In the genomic region with DNA sequence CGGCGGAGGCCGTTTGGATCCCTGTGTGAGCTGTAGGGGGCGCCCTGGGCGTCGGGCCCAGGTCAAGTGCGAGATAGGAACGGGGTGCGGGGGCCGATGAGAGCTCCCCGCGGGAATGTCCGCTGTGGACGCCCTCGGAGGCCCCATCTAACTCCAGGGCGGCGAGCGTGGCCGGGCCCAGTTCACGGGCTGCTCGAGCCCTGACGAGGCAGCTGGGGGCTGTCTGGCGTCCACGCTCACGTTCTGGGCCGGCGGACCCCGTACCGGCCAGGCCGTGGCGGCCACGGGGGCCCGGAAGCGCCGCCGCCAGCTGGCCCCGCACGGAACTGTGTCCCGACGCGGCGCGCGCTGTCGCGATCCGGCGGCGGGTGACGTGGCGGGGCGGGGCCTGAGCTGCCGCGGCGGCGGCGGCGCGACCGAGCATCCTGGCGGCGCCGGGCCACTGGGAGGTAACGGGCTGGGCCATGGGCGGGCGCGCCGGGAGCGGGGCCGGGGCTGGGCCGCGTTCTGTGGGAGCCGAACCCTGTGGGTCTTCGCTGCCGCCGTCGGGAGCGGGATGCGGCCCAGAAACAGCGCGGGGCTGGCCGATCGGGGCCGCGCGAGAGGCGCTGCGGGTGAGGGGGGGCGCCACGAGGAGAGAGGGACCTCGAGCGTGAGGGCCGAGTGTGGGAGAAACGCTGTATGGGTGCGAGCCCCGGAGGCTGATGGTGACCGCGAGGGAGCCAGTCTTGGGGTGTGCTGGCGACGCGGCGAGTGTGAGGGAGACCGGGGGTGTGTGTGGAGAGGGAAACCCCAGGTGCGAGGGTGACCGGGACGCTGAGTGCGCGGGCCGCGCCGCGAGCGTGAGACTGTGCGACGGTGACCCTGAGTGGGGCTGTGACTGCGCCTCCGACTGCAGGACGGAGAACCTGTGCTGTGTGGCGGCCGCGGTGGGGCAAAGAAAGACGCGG, we compare ENCODE assay signal across 1 cellular context.
TF ChIP-seq lines count a peak whose summit lies in the region.

A gene (plus strand): TSS at position 399 of the 950 bp plus-strand sequence. CDS start 10,201 bp downstream, outside the sequence.

TF ChIP-seq in K562, 482 proteins besides CTCF, POLR2A, EP300 and RAD21 (continued from another document and continues in another):
- 0 out of 2 replicates have a peak, but pooled peaks have one; percentile 45 for TF ChIP-seq ZNF212 (CRISPR knock-in tag; IDR thresholded peaks at IDR 0.05)
- TF ChIP-seq ARNT (IDR thresholded peaks at IDR 0.05), result no peak
- peak; percentile 21; the same call in 1 of the 2 replicates for TF ChIP-seq JUND (IDR thresholded peaks at IDR 0.05; ENCODE audit: borderline replicate concordance, low read depth, low read length)
- peak; percentile 21; the same call in 1 of the 3 replicates for TF ChIP-seq JUND (tag; IDR thresholded peaks at IDR 0.05; ENCODE audit: borderline replicate concordance, low read depth, low read length)
- TF ChIP-seq, protein P1, sequence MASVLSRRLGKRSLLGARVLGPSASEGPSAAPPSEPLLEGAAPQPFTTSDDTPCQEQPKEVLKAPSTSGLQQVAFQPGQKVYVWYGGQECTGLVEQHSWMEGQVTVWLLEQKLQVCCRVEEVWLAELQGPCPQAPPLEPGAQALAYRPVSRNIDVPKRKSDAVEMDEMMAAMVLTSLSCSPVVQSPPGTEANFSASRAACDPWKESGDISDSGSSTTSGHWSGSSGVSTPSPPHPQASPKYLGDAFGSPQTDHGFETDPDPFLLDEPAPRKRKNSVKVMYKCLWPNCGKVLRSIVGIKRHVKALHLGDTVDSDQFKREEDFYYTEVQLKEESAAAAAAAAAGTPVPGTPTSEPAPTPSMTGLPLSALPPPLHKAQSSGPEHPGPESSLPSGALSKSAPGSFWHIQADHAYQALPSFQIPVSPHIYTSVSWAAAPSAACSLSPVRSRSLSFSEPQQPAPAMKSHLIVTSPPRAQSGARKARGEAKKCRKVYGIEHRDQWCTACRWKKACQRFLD (CRISPR knock-in tag; IDR thresholded peaks at IDR 0.05), result peak; percentile 97
- no peak for TF ChIP-seq ESRRB (CRISPR knock-in tag; IDR thresholded peaks at IDR 0.05; ENCODE audit: borderline replicate concordance)
- peak; percentile 54 for TF ChIP-seq SAP30 (IDR thresholded peaks at IDR 0.05; ENCODE audit: borderline replicate concordance, insufficient read depth, low read depth, low read length, poor library complexity, severe bottlenecking)
- 0 out of 2 replicates have a peak, but pooled peaks have one; percentile 30 for TF ChIP-seq RNF2 (IDR thresholded peaks at IDR 0.05)
- TF ChIP-seq, protein P2, sequence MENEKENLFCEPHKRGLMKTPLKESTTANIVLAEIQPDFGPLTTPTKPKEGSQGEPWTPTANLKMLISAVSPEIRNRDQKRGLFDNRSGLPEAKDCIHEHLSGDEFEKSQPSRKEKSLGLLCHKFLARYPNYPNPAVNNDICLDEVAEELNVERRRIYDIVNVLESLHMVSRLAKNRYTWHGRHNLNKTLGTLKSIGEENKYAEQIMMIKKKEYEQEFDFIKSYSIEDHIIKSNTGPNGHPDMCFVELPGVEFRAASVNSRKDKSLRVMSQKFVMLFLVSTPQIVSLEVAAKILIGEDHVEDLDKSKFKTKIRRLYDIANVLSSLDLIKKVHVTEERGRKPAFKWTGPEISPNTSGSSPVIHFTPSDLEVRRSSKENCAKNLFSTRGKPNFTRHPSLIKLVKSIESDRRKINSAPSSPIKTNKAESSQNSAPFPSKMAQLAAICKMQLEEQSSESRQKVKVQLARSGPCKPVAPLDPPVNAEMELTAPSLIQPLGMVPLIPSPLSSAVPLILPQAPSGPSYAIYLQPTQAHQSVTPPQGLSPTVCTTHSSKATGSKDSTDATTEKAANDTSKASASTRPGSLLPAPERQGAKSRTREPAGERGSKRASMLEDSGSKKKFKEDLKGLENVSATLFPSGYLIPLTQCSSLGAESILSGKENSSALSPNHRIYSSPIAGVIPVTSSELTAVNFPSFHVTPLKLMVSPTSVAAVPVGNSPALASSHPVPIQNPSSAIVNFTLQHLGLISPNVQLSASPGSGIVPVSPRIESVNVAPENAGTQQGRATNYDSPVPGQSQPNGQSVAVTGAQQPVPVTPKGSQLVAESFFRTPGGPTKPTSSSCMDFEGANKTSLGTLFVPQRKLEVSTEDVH (IDR thresholded peaks at IDR 0.05; ENCODE audit: low read depth, partially characterized antibody), result peak; percentile 54
- TF ChIP-seq, protein P3, sequence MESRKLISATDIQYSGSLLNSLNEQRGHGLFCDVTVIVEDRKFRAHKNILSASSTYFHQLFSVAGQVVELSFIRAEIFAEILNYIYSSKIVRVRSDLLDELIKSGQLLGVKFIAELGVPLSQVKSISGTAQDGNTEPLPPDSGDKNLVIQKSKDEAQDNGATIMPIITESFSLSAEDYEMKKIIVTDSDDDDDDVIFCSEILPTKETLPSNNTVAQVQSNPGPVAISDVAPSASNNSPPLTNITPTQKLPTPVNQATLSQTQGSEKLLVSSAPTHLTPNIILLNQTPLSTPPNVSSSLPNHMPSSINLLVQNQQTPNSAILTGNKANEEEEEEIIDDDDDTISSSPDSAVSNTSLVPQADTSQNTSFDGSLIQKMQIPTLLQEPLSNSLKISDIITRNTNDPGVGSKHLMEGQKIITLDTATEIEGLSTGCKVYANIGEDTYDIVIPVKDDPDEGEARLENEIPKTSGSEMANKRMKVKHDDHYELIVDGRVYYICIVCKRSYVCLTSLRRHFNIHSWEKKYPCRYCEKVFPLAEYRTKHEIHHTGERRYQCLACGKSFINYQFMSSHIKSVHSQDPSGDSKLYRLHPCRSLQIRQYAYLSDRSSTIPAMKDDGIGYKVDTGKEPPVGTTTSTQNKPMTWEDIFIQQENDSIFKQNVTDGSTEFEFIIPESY (CRISPR knock-in tag; IDR thresholded peaks at IDR 0.05), result 0 out of 2 replicates have a peak, but pooled peaks have one; percentile 28
- no peak for TF ChIP-seq ASH1L (IDR thresholded peaks at IDR 0.05; ENCODE audit: borderline replicate concordance, low read depth, partially characterized antibody)
- no peak for TF ChIP-seq ZNF12 (CRISPR knock-in tag; IDR thresholded peaks at IDR 0.05)
- peak; percentile 80; the same call in 1 of the 2 replicates for TF ChIP-seq RB1 (IDR thresholded peaks at IDR 0.05; ENCODE audit: low read depth)
- TF ChIP-seq JUN (IDR thresholded peaks at IDR 0.05; ENCODE audit: borderline replicate concordance, low read depth, low read length), result 0 out of 2 replicates have a peak, but pooled peaks have one; percentile 6
- TF ChIP-seq JUN (CRISPR knock-in tag; IDR thresholded peaks at IDR 0.05; ENCODE audit: borderline replicate concordance), result no peak
- peak; percentile 23; the same call in 1 of the 2 replicates for TF ChIP-seq TEAD4 (IDR thresholded peaks at IDR 0.05; ENCODE audit: low read length)
- no peak for TF ChIP-seq TEAD4 (CRISPR knock-in tag; IDR thresholded peaks at IDR 0.05; ENCODE audit: borderline replicate concordance)
- 0 out of 2 replicates have a peak, but pooled peaks have one; percentile 26 for TF ChIP-seq BRD4 (IDR thresholded peaks at IDR 0.05)
- TF ChIP-seq, protein P4, sequence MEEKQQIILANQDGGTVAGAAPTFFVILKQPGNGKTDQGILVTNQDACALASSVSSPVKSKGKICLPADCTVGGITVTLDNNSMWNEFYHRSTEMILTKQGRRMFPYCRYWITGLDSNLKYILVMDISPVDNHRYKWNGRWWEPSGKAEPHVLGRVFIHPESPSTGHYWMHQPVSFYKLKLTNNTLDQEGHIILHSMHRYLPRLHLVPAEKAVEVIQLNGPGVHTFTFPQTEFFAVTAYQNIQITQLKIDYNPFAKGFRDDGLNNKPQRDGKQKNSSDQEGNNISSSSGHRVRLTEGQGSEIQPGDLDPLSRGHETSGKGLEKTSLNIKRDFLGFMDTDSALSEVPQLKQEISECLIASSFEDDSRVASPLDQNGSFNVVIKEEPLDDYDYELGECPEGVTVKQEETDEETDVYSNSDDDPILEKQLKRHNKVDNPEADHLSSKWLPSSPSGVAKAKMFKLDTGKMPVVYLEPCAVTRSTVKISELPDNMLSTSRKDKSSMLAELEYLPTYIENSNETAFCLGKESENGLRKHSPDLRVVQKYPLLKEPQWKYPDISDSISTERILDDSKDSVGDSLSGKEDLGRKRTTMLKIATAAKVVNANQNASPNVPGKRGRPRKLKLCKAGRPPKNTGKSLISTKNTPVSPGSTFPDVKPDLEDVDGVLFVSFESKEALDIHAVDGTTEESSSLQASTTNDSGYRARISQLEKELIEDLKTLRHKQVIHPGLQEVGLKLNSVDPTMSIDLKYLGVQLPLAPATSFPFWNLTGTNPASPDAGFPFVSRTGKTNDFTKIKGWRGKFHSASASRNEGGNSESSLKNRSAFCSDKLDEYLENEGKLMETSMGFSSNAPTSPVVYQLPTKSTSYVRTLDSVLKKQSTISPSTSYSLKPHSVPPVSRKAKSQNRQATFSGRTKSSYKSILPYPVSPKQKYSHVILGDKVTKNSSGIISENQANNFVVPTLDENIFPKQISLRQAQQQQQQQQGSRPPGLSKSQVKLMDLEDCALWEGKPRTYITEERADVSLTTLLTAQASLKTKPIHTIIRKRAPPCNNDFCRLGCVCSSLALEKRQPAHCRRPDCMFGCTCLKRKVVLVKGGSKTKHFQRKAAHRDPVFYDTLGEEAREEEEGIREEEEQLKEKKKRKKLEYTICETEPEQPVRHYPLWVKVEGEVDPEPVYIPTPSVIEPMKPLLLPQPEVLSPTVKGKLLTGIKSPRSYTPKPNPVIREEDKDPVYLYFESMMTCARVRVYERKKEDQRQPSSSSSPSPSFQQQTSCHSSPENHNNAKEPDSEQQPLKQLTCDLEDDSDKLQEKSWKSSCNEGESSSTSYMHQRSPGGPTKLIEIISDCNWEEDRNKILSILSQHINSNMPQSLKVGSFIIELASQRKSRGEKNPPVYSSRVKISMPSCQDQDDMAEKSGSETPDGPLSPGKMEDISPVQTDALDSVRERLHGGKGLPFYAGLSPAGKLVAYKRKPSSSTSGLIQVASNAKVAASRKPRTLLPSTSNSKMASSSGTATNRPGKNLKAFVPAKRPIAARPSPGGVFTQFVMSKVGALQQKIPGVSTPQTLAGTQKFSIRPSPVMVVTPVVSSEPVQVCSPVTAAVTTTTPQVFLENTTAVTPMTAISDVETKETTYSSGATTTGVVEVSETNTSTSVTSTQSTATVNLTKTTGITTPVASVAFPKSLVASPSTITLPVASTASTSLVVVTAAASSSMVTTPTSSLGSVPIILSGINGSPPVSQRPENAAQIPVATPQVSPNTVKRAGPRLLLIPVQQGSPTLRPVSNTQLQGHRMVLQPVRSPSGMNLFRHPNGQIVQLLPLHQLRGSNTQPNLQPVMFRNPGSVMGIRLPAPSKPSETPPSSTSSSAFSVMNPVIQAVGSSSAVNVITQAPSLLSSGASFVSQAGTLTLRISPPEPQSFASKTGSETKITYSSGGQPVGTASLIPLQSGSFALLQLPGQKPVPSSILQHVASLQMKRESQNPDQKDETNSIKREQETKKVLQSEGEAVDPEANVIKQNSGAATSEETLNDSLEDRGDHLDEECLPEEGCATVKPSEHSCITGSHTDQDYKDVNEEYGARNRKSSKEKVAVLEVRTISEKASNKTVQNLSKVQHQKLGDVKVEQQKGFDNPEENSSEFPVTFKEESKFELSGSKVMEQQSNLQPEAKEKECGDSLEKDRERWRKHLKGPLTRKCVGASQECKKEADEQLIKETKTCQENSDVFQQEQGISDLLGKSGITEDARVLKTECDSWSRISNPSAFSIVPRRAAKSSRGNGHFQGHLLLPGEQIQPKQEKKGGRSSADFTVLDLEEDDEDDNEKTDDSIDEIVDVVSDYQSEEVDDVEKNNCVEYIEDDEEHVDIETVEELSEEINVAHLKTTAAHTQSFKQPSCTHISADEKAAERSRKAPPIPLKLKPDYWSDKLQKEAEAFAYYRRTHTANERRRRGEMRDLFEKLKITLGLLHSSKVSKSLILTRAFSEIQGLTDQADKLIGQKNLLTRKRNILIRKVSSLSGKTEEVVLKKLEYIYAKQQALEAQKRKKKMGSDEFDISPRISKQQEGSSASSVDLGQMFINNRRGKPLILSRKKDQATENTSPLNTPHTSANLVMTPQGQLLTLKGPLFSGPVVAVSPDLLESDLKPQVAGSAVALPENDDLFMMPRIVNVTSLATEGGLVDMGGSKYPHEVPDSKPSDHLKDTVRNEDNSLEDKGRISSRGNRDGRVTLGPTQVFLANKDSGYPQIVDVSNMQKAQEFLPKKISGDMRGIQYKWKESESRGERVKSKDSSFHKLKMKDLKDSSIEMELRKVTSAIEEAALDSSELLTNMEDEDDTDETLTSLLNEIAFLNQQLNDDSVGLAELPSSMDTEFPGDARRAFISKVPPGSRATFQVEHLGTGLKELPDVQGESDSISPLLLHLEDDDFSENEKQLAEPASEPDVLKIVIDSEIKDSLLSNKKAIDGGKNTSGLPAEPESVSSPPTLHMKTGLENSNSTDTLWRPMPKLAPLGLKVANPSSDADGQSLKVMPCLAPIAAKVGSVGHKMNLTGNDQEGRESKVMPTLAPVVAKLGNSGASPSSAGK (IDR thresholded peaks at IDR 0.05), result peak; percentile 82
- peak; percentile 90; the same call in 1 of the 2 replicates for TF ChIP-seq PHF8 (IDR thresholded peaks at IDR 0.05; ENCODE audit: borderline replicate concordance, low read length)
- no peak for TF ChIP-seq ZNF766 (CRISPR knock-in tag; conservative IDR thresholded peaks at IDR 0.05)
- TF ChIP-seq, protein P5, sequence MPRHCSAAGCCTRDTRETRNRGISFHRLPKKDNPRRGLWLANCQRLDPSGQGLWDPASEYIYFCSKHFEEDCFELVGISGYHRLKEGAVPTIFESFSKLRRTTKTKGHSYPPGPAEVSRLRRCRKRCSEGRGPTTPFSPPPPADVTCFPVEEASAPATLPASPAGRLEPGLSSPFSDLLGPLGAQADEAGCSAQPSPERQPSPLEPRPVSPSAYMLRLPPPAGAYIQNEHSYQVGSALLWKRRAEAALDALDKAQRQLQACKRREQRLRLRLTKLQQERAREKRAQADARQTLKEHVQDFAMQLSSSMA (CRISPR knock-in tag; IDR thresholded peaks at IDR 0.05), result 0 out of 2 replicates have a peak, but pooled peaks have one; percentile 48
- TF ChIP-seq, protein P6, sequence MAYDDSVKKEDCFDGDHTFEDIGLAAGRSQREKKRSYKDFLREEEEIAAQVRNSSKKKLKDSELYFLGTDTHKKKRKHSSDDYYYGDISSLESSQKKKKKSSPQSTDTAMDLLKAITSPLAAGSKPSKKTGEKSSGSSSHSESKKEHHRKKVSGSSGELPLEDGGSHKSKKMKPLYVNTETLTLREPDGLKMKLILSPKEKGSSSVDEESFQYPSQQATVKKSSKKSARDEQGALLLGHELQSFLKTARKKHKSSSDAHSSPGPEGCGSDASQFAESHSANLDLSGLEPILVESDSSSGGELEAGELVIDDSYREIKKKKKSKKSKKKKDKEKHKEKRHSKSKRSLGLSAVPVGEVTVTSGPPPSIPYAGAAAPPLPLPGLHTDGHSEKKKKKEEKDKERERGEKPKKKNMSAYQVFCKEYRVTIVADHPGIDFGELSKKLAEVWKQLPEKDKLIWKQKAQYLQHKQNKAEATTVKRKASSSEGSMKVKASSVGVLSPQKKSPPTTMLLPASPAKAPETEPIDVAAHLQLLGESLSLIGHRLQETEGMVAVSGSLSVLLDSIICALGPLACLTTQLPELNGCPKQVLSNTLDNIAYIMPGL (CRISPR knock-in tag; IDR thresholded peaks at IDR 0.05), result peak; percentile 6; the same call in 1 of the 2 replicates
- TF ChIP-seq, protein P7, sequence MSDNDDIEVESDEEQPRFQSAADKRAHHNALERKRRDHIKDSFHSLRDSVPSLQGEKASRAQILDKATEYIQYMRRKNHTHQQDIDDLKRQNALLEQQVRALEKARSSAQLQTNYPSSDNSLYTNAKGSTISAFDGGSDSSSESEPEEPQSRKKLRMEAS (CRISPR knock-in tag; IDR thresholded peaks at IDR 0.05), result peak; percentile 71
- no peak for TF ChIP-seq NR2C1 (IDR thresholded peaks at IDR 0.05)
- TF ChIP-seq NR2C1 (tag; IDR thresholded peaks at IDR 0.05), result no peak; the same call in 1 of the 2 replicates
